In the genomic region with DNA sequence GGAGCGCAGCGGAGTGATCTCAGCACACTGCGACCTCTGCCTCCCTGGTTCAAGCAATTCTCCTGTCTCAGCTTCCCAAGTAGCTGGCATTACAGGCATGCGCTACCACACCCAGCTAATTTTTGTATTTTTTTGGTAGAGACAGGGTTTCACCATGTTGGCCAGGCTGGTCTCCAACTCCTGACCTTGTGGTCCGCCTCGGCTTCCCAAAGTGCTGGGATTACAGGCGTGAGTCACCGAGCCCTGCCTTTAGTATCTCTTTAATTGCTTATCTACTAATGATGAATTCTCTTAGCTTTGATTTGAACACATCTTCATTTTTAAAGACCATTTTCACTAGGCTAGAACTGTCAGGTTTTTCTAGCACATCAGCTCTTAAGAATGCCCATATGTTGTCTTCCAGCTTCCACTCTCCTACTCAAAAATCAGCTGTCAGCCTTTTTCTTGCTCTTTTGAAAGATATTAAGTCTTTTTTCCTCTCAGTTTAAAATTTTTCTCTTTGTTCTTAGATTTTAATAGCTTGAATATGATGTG, we compare ENCODE assay signal across 17 cellular contexts. TPM values are rescaled to one million over a fixed set of nuclear protein-coding genes. Genes with fewer than 3 reads are reported as not detected.
DNase-seq lines count a peak whose midpoint lies in the region; ATAC-seq and TF ChIP-seq lines count a peak whose summit lies in the region.
"Had no signal": no experiment of that assay in that cellular context is flagged by ENCODE, and none has a peak within 500 bp of the region (broad histone marks: within the 10 kb centered on the region; RNA-seq: fewer than 3 reads in every experiment).

No MANE protein-coding gene starts in this region.

- H2BK5ac ChIP-seq in H9 (ENCODE audit: insufficient read length, low read length) = no peak overlapping the region

- no peak overlapping the region for H2BK120ac ChIP-seq in H9 (ENCODE audit: low read depth, low read length, poor library complexity, severe bottlenecking)

- no peak overlapping the region for H3K56ac ChIP-seq in H9 (ENCODE audit: insufficient read length, low read depth, low read length)

- H3K36me3 Mint-ChIP-seq in H9 (ENCODE audit: insufficient read depth in 1 of 3, low read depth in 3 of 3) (peaks cover 2 to 9% (median 7%) of the 10 kb centered on the region in 3 experiments; a peak in 6 of 7 replicates), mesothelial cell of epicardium (peaks cover 18% of the 10 kb centered on the region)
- peaks cover 0 to 6% of the 10 kb centered on the region in 2 donors for H3K36me3 Mint-ChIP-seq in stimulated activated naive B cell treated with anti-CD40 and anti-IgM and Interleukin-4, amounts not matched to agents 10 μg/mL and 1 μg/mL and 100 μg/mL, for 72 hours

- no CpG with 5 or more reads among the region's 8 CpGs for WGBS in H9 (ENCODE audit: extremely low coverage, insufficient read length, low lambda C conversion rate)

- H2BK12ac ChIP-seq in H9 (ENCODE audit: insufficient read length, low read depth, low read length) = no peak overlapping the region

- no peaks in the 10 kb centered on the region for H3K9me3 Mint-ChIP-seq in H9
- no peaks in the 10 kb centered on the region for H3K9me3 Mint-ChIP-seq in mesothelial cell of epicardium
- H3K9me3 Mint-ChIP-seq in stimulated activated naive B cell treated with anti-CD40 and anti-IgM and Interleukin-4, amounts not matched to agents 10 μg/mL and 1 μg/mL and 100 μg/mL, for 72 hours = no peaks in the 10 kb centered on the region
- H3K9me3 Mint-ChIP-seq: CD4-positive, alpha-beta T cell; HFFc6 had no signal

- H3K4ac ChIP-seq in H9 (ENCODE audit: low read depth, low read length) = no peak overlapping the region

- H3K79me1 ChIP-seq in H9 (ENCODE audit: insufficient read depth, low read depth, low read length, poor library complexity, severe bottlenecking) = no peaks in the 10 kb centered on the region

- no peaks in the 10 kb centered on the region for H4K20me1 ChIP-seq in H9 (ENCODE audit: control insufficient read depth, insufficient read depth, insufficient read length)

- H3K27ac Mint-ChIP-seq in H9 (peak overlapping the region; percentile 24 to 48 (median 37); a peak in 3 of 7 replicates), mesothelial cell of epicardium (peak overlapping the region; percentile 43)
- H3K27ac Mint-ChIP-seq in stimulated activated naive B cell treated with anti-CD40 and anti-IgM and Interleukin-4, amounts not matched to agents 10 μg/mL and 1 μg/mL and 100 μg/mL, for 72 hours = no peak overlapping the region
- H3K27ac Mint-ChIP-seq: B cell; CD4-positive, alpha-beta T cell; HFFc6 had no signal

- H3K27me3 ChIP-seq in H9 (ENCODE audit: insufficient read depth, low read length) = no peaks in the 10 kb centered on the region

- no peaks in the 10 kb centered on the region for H3K9me3 ChIP-seq in H9 (ENCODE audit: control insufficient read depth, low read depth, low read length)

- H3K27ac ChIP-seq in H9 (ENCODE audit: insufficient read length, low read depth, low read length) = no peak overlapping the region

- no peak overlapping the region for H2BK20ac ChIP-seq in H9 (ENCODE audit: low read depth, low read length, poor library complexity, severe bottlenecking)

- H3K23ac ChIP-seq in H9 (ENCODE audit: insufficient read length, low read depth, low read length) = no peak overlapping the region

- no peak overlapping the region for H3K4me2 ChIP-seq in H9 (ENCODE audit: insufficient read depth, insufficient read length, low read length)

- in situ Hi-C loops in G401 (cut with HindIII; ENCODE audit: low sequenced_read_pairs) = no loop called here

- H3K9ac ChIP-seq in H9 (ENCODE audit: extremely low read depth, insufficient read length, low read length) = no peak overlapping the region

- H2AFZ ChIP-seq in H9 (ENCODE audit: low read length) = no peak overlapping the region

- no peak overlapping the region for H4K5ac ChIP-seq in H9 (ENCODE audit: insufficient read length, low read depth, low read length)

- H3K4me3 Mint-ChIP-seq in H9 (no peak overlapping the region), mesothelial cell of epicardium (no peak overlapping the region)
- H3K4me3 Mint-ChIP-seq in stimulated activated naive B cell treated with anti-CD40 and anti-IgM and Interleukin-4, amounts not matched to agents 10 μg/mL and 1 μg/mL and 100 μg/mL, for 72 hours = no peak overlapping the region
- H3K4me3 Mint-ChIP-seq: B cell; CD4-positive, alpha-beta T cell; HFFc6 had no signal

- no peak overlapping the region for H4K91ac ChIP-seq in H9 (ENCODE audit: insufficient read length, low read depth, low read length)

- H2BK15ac ChIP-seq in H9 (ENCODE audit: low read depth, low read length) = no peak overlapping the region

- TF ChIP-seq CTCF in H9 (conservative IDR thresholded peaks at IDR 0.05) (no peak), mesothelial cell of epicardium (IDR thresholded peaks at IDR 0.05; ENCODE audit: unreplicated experiment) (no peak)

- H3K4me1 ChIP-seq in H9 (ENCODE audit: insufficient read depth, low read length) = no peaks in the 10 kb centered on the region

- H3K18ac ChIP-seq in H9 (ENCODE audit: insufficient read length, low read depth, low read length) = no peak overlapping the region

- H3K23me2 ChIP-seq in H9 (ENCODE audit: insufficient read length, low read depth, low read length, poor library complexity, severe bottlenecking) = no peaks in the 10 kb centered on the region

- H3K79me2 ChIP-seq in H9 (ENCODE audit: insufficient read depth, low read length) = no peaks in the 10 kb centered on the region

- no peak overlapping the region for H3K14ac ChIP-seq in H9 (ENCODE audit: insufficient read depth, low read length)

- no peak overlapping the region for H2AK5ac ChIP-seq in H9 (ENCODE audit: insufficient read length, low read length)

- H3K4me1 Mint-ChIP-seq in H9 = peaks cover 25 to 28% of the 10 kb centered on the region in 2 experiments
- no peaks in the 10 kb centered on the region for H3K4me1 Mint-ChIP-seq in mesothelial cell of epicardium
- no peaks in the 10 kb centered on the region for H3K4me1 Mint-ChIP-seq in stimulated activated naive B cell treated with anti-CD40 and anti-IgM and Interleukin-4, amounts not matched to agents 10 μg/mL and 1 μg/mL and 100 μg/mL, for 72 hours
- H3K4me1 Mint-ChIP-seq: B cell had no signal

- H4K8ac ChIP-seq in H9 (replicated peaks; ENCODE audit: insufficient read length, low read depth, low read length) = no peak overlapping the region

- DNase-seq in H9 (no peak), amniotic epithelial cell (ENCODE audit: low read depth) (peak; percentile 54), mesothelial cell of epicardium (ENCODE audit: low spot score in 2 of 2, unreplicated experiment in 2 of 2) (no peak), G401 (ENCODE audit: low spot score) (no peak)
- no peak for DNase-seq in stimulated activated naive B cell treated with anti-CD40 and anti-IgM and Interleukin-4, amounts not matched to agents 10 μg/mL and 1 μg/mL and 100 μg/mL, for 72 hours
- DNase-seq: C1 segment of cervical spinal cord; Calu3; CD4-positive, alpha-beta T cell; DMS79; EL; GDM1; HCEC 1CT; HFFc6; KBM-7 had no signal

- ATAC-seq in HG03135 (IDR thresholded peaks at IDR 0.05; ENCODE audit: unreplicated experiment) (no peak), GM19035 (IDR thresholded peaks at IDR 0.05; ENCODE audit: unreplicated experiment) (no peak)
- ATAC-seq in stimulated activated naive B cell treated with anti-CD40 and anti-IgM and Interleukin-4, amounts not matched to agents 10 μg/mL and 1 μg/mL and 100 μg/mL, for 72 hours (replicated peaks) = no peak

- H3T11ph ChIP-seq in H9 (ENCODE audit: low read length) = no peak overlapping the region

- H3K27me3 Mint-ChIP-seq in H9 (ENCODE audit: low read depth) = no peaks in the 10 kb centered on the region
- H3K27me3 Mint-ChIP-seq in mesothelial cell of epicardium (ENCODE audit: low read depth) = no peaks in the 10 kb centered on the region
- H3K27me3 Mint-ChIP-seq in stimulated activated naive B cell treated with anti-CD40 and anti-IgM and Interleukin-4, amounts not matched to agents 10 μg/mL and 1 μg/mL and 100 μg/mL, for 72 hours = no peaks in the 10 kb centered on the region
- H3K27me3 Mint-ChIP-seq: B cell; CD4-positive, alpha-beta T cell had no signal

RNA-seq across cellular contexts. Expression of a gene that starts 16.1 kb away (rescaled TPM):
- total RNA-seq in H9 (2021) (0.42 and 1.3 TPM in 2 replicates), mesothelial cell of epicardium (0.16 to 0.84 TPM (median 0.31 TPM) in 3 replicates)
- 0.14 TPM in 1 of 2 replicates, not detected in the other for total RNA-seq in G401 (2014; rRNA removed; shearing (Covaris generic))
- total RNA-seq: B cell, Calu3 had no signal

RNA-seq across cellular contexts. Expression of a gene that starts 53.4 kb away (rescaled TPM):
- 36.9 and 40.0 TPM in 2 replicates for total RNA-seq in H9 (2021)
- 16.0 to 21.0 TPM (median 17.9 TPM) in 3 replicates for total RNA-seq in mesothelial cell of epicardium
- 14.3 and 22.5 TPM in 2 replicates for total RNA-seq in G401 (2014; rRNA removed; shearing (Covaris generic))

RNA-seq across cellular contexts. Expression of a gene that starts 53.5 kb away (rescaled TPM):
- total RNA-seq in H9 (2021) (19.7 and 20.0 TPM in 2 replicates), mesothelial cell of epicardium (21.0 to 23.0 TPM (median 22.1 TPM) in 3 replicates)
- 13.3 and 29.5 TPM in 2 replicates for total RNA-seq in G401 (2014; rRNA removed; shearing (Covaris generic))

RNA-seq across cellular contexts. Expression of a gene that starts 55.7 kb away (rescaled TPM):
- 59.7 and 61.6 TPM in 2 replicates for total RNA-seq in H9 (2021)
- total RNA-seq in mesothelial cell of epicardium = 14.6 to 18.0 TPM (median 16.9 TPM) in 3 replicates
- total RNA-seq in G401 (2014; rRNA removed; shearing (Covaris generic)) = 52.0 and 55.7 TPM in 2 replicates
